Comparison of ENCODE assay signal across 20 cellular contexts in the genomic region with DNA sequence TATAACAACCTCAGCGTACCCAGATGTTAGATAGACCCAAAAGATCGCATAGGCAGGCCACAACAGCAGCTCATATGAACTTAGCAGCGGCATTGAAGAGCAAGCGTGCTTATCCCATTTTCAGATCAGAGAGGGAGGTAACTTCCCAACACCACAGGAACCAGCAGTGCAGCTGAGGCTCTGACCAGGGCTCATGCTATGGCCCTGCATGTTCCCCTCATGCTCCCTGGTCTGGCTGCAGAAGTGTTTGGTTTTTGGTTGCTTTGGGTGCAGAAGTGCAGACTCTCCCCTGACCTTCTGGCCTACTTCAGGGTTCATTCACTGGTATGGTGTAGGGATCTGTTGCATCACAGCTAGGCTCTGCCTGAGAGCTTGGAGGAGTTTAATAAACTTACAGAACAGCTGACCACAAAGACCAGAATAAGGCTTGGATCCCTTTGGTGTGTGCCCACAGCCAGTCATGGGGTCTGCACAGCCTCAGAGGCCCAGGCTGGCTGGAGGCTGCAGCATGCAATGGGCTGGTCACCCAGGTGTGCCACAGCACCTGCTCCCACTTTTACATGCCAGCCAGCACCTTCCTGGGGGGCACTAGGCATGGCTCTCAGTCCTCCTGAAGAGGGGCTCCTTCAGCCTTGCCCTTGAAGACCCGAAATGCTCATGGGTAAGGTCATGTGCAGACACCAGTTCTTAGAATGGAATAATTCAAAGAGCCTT. TPM values are rescaled to one million over a fixed set of nuclear protein-coding genes. Genes with fewer than 3 reads are reported as not detected.
DNase-seq lines count a peak whose midpoint lies in the region; ATAC-seq, FAIRE-seq and TF ChIP-seq lines count a peak whose summit lies in the region.
"Had no signal": no experiment of that assay in that cellular context is flagged by ENCODE, and none has a peak within 500 bp of the region (broad histone marks: within the 10 kb centered on the region; RNA-seq: fewer than 3 reads in every experiment).

No MANE protein-coding gene starts in this region.

- no peak overlapping the region for H3K27ac Mint-ChIP-seq in activated T-helper 2 cell treated with anti-CD3 and anti-CD28 coated beads, Interferon-gamma antibody, Interleukin-2, Interleukin-4, amounts not matched to agents 10 μg/mL and 5 μg/mL and 100 μg/mL, durations not matched to agents 14 hours and 24 hours and 36 hours

- no peaks in the 10 kb centered on the region for H3K4me1 Mint-ChIP-seq in activated T-helper 2 cell treated with anti-CD3 and anti-CD28 coated beads, Interferon-gamma antibody, Interleukin-2, Interleukin-4, amounts not matched to agents 10 μg/mL and 5 μg/mL and 100 μg/mL, durations not matched to agents 14 hours and 24 hours and 36 hours (ENCODE audit: low read depth)
- H3K4me1 Mint-ChIP-seq: CD14-positive monocyte, IgD-negative memory B cell had no signal

- DNase-seq in MV-4-11 (lab: John Stamatoyannopoulos, UW): peak; percentile 92
- peak; percentile 46 for DNase-seq in coronary artery (ENCODE audit: low spot score)
- peak; percentile 64 for DNase-seq in mesenteric fat pad (ENCODE audit: low spot score)
- peak; percentile 37 for DNase-seq in upper lobe of right lung
- no peak for DNase-seq in GM19239 (ENCODE audit: insufficient read length, low spot score)
- DNase-seq in activated T-helper 2 cell treated with anti-CD3 and anti-CD28 coated beads, Interferon-gamma antibody, Interleukin-2, Interleukin-4, amounts not matched to agents 10 μg/mL and 5 μg/mL and 100 μg/mL, durations not matched to agents 14 hours and 24 hours and 36 hours (ENCODE audit: low spot score): no peak
- DNase-seq in NCI-H146 (lab: John Stamatoyannopoulos, UW): no peak
- DNase-seq: ACHN, AML-193, COR-L47, DMS153, NCI-H1436, NCI-H2081, NCI-H510A, NCI-H774, PC-9 had no signal

- no peaks in the 10 kb centered on the region for H3K36me3 Mint-ChIP-seq in activated T-helper 2 cell treated with anti-CD3 and anti-CD28 coated beads, Interferon-gamma antibody, Interleukin-2, Interleukin-4, amounts not matched to agents 10 μg/mL and 5 μg/mL and 100 μg/mL, durations not matched to agents 14 hours and 24 hours and 36 hours (ENCODE audit: low read depth)
- H3K36me3 Mint-ChIP-seq: CD14-positive monocyte had no signal

- H3K4me3 ChIP-seq in coronary artery (no peak overlapping the region), upper lobe of right lung (no peak overlapping the region)
- H3K4me3 ChIP-seq: HAP-1, PC-9 had no signal

- H3K27me3 Mint-ChIP-seq in activated T-helper 2 cell treated with anti-CD3 and anti-CD28 coated beads, Interferon-gamma antibody, Interleukin-2, Interleukin-4, amounts not matched to agents 10 μg/mL and 5 μg/mL and 100 μg/mL, durations not matched to agents 14 hours and 24 hours and 36 hours (ENCODE audit: low read depth): peaks cover 1% of the 10 kb centered on the region
- H3K27me3 Mint-ChIP-seq: IgD-negative memory B cell had no signal

- intact Hi-C loops in upper lobe of right lung (cut with DNase I): loop anchor here (5.0 kb wide), 1 partner anchor 712 kb away; no protein-coding TSS in a partner anchor
- intact Hi-C loops in activated T-helper 2 cell treated with anti-CD3 and anti-CD28 coated beads, Interferon-gamma antibody, Interleukin-2, Interleukin-4, amounts not matched to agents 10 μg/mL and 5 μg/mL and 100 μg/mL, durations not matched to agents 14 hours and 24 hours and 36 hours (cut with micrococcal nuclease): no loop called here

- H3K36me3 ChIP-seq in upper lobe of right lung: no peaks in the 10 kb centered on the region
- H3K36me3 ChIP-seq: HAP-1 had no signal

- H3K4me1 ChIP-seq in upper lobe of right lung: no peaks in the 10 kb centered on the region
- H3K4me1 ChIP-seq: HAP-1 had no signal

- no peak overlapping the region for H3K4me3 Mint-ChIP-seq in activated T-helper 2 cell treated with anti-CD3 and anti-CD28 coated beads, Interferon-gamma antibody, Interleukin-2, Interleukin-4, amounts not matched to agents 10 μg/mL and 5 μg/mL and 100 μg/mL, durations not matched to agents 14 hours and 24 hours and 36 hours (ENCODE audit: low read depth)
- H3K4me3 Mint-ChIP-seq: CD14-positive monocyte, IgD-negative memory B cell had no signal

- H3K9me3 Mint-ChIP-seq in activated T-helper 2 cell treated with anti-CD3 and anti-CD28 coated beads, Interferon-gamma antibody, Interleukin-2, Interleukin-4, amounts not matched to agents 10 μg/mL and 5 μg/mL and 100 μg/mL, durations not matched to agents 14 hours and 24 hours and 36 hours: no peaks in the 10 kb centered on the region

- H3K27me3 ChIP-seq in upper lobe of right lung: no peaks in the 10 kb centered on the region

- H3K27ac ChIP-seq in coronary artery (no peak overlapping the region), upper lobe of right lung (no peak overlapping the region)
- H3K27ac ChIP-seq: PC-9 had no signal

- no peak for TF ChIP-seq CTCF in coronary artery (IDR thresholded peaks at IDR 0.05)
- TF ChIP-seq CTCF in upper lobe of right lung (IDR thresholded peaks at IDR 0.05): no peak

- H3K9me3 ChIP-seq in upper lobe of right lung: no peaks in the 10 kb centered on the region
- H3K9me3 ChIP-seq: HAP-1 had no signal

- no peak for FAIRE-seq in GM19239 (lab: Jason Lieb, UNC)

- peak; percentile 7 for ATAC-seq in upper lobe of right lung

RNA-seq across cellular contexts. Expression of gene CXCL12, which starts 9.1 kb away (rescaled TPM):
- 347 TPM for total RNA-seq in mesenteric fat pad
- 40.8 TPM for total RNA-seq in upper lobe of right lung
- not detected in 2 replicates for total RNA-seq in activated T-helper 2 cell treated with anti-CD3 and anti-CD28 coated beads, Interferon-gamma antibody, Interleukin-2, Interleukin-4, amounts not matched to agents 10 μg/mL and 5 μg/mL and 100 μg/mL, durations not matched to agents 14 hours and 24 hours and 36 hours
- total RNA-seq: HT1080, PC-9 had no signal

Comparison
In these comparisons a context has a peak if more than half of its experiments do, and no peak if none do; other contexts are left out.
1. DNase-seq: peak in MV-4-11 (single experiment), coronary artery (single experiment), mesenteric fat pad (single experiment) and upper lobe of right lung (single experiment); none in GM19239 (single experiment), activated T-helper 2 cell treated with anti-CD3 and anti-CD28 coated beads, Interferon-gamma antibody, Interleukin-2, Interleukin-4, amounts not matched to agents 10 μg/mL and 5 μg/mL and 100 μg/mL, durations not matched to agents 14 hours and 24 hours and 36 hours (single experiment) and NCI-H146 (single experiment).
2. RNA of gene CXCL12, which starts 9.1 kb away (total RNA-seq): 347 TPM in mesenteric fat pad (single experiment) and 40.8 TPM in upper lobe of right lung (single experiment); not detected in activated T-helper 2 cell treated with anti-CD3 and anti-CD28 coated beads, Interferon-gamma antibody, Interleukin-2, Interleukin-4, amounts not matched to agents 10 μg/mL and 5 μg/mL and 100 μg/mL, durations not matched to agents 14 hours and 24 hours and 36 hours; every median in the first group is over 10 times any median in the second.